Comparison of ENCODE assay signal across 8 cellular contexts in the genomic region with DNA sequence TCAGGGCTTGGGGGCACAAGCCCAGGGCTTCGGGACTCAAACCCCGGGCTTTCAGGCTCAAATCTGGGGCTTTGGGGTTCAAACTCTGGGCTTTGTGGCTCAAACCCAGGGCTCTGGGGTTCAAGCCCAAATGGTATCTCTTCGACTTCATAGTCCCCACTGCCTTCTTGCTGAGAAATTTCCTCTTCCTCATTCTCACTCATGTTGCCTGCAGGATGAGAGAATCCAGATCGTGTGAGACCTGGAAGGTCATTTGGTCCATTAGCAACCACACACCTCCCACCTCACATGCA. TPM values are rescaled to one million over a fixed set of nuclear protein-coding genes. Genes with fewer than 3 reads are reported as not detected.
DNase-seq lines count a peak whose midpoint lies in the region; ATAC-seq and TF ChIP-seq lines count a peak whose summit lies in the region.

No MANE protein-coding gene starts in this region.

- H3K36me3 ChIP-seq in right atrium auricular region, result no peaks in the 10 kb centered on the region
- H3K36me3 ChIP-seq in mammary epithelial cell (ENCODE audit: insufficient read depth, low read length), result no peaks in the 10 kb centered on the region

- CTCF ChIA-PET in mammary epithelial cell (lab: Charles Lee; ENCODE audit: low non-redundant PET), result no interaction called here

- peak overlapping the region; percentile 72 to 97 for H3K4me3 ChIP-seq in right atrium auricular region
- peak overlapping the region; percentile 65 to 90 (median 68) for H3K4me3 ChIP-seq in mammary epithelial cell (replicated peaks in 1 of 3; ENCODE audit: insufficient read depth in 1 of 3, low read depth in 2 of 3, low read length in 3 of 3)
- H3K4me3 ChIP-seq in mononuclear cell (ENCODE audit: low read length), result peak overlapping the region; percentile 74

- BruUV-seq in mammary epithelial cell (replicated peaks; lab: Mats Ljungman, UMichigan), result TSS peak; percentile 51

- 50% methylated on average over 3 of the region's 4 CpGs for WGBS in mammary epithelial cell (ENCODE audit: low coverage, missing lambda C conversion rate)

- H3K9me3 ChIP-seq in right atrium auricular region (no peaks in the 10 kb centered on the region), mammary epithelial cell (replicated peaks; ENCODE audit: insufficient read depth, low read length) (no peaks in the 10 kb centered on the region), mononuclear cell (ENCODE audit: low read depth, low read length) (no peaks in the 10 kb centered on the region)

- H2AFZ ChIP-seq in mammary epithelial cell (ENCODE audit: low read depth, low read length), result peak overlapping the region; percentile 70

- H4K20me1 ChIP-seq in mammary epithelial cell (ENCODE audit: insufficient read depth, low read length), result no peaks in the 10 kb centered on the region

- H3K27me3 ChIP-seq in right atrium auricular region (no peaks in the 10 kb centered on the region), mammary epithelial cell (ENCODE audit: insufficient read depth, low read length) (no peaks in the 10 kb centered on the region), mononuclear cell (ENCODE audit: insufficient read depth, low read length) (no peaks in the 10 kb centered on the region)

- no peak for DNase-seq in right atrium auricular region (ENCODE audit: low spot score)
- DNase-seq in Right ventricle myocardium superior, result no peak
- no peak for DNase-seq in mammary epithelial cell
- no peak for DNase-seq in NCI-H226

- H3K27ac ChIP-seq in right atrium auricular region (peak overlapping the region; percentile 99), mammary epithelial cell (ENCODE audit: insufficient read depth, low read depth, low read length) (peak overlapping the region; percentile 7)

- peaks cover 4% of the 10 kb centered on the region for H3K79me2 ChIP-seq in mammary epithelial cell (ENCODE audit: insufficient read depth, low read length)

- peak overlapping the region; percentile 43 for H3K9ac ChIP-seq in mammary epithelial cell (ENCODE audit: insufficient read depth, low read length)

- dilution Hi-C loops in mammary epithelial cell (cut with HindIII; ENCODE audit: low sequenced_read_pairs), result no loop called here

- ATAC-seq in Right ventricle myocardium superior (ENCODE audit: poor library complexity) (no peak), GM18870 (IDR thresholded peaks at IDR 0.05; ENCODE audit: unreplicated experiment) (no peak), GM21528 (IDR thresholded peaks at IDR 0.05; ENCODE audit: low FRiP score, unreplicated experiment) (no peak), GM18873 (IDR thresholded peaks at IDR 0.05; ENCODE audit: low FRiP score, unreplicated experiment) (no peak)

- TF ChIP-seq CTCF in right atrium auricular region (IDR thresholded peaks at IDR 0.05) (no peak), mammary epithelial cell (conservative IDR thresholded peaks at IDR 0.05 in 1 of 2, IDR thresholded peaks at IDR 0.05 in 1 of 2; ENCODE audit: extremely low read depth in 1 of 2, insufficient read depth in 1 of 2, low read depth in 1 of 2, low read length in 2 of 2) (no peak)

- in situ Hi-C loops in mammary epithelial cell (cut with MboI; ENCODE audit: low sequenced_read_pairs in 2 of 2), result no loop called here

- H3K4me1 ChIP-seq in right atrium auricular region (peaks cover 0 to 37% of the 10 kb centered on the region in 2 donors), mammary epithelial cell (ENCODE audit: insufficient read depth, low read length) (peaks cover 18% of the 10 kb centered on the region), mononuclear cell (ENCODE audit: insufficient read depth, low read length) (peaks cover 27% of the 10 kb centered on the region)

- peak overlapping the region; percentile 82 for H3K4me2 ChIP-seq in mammary epithelial cell (ENCODE audit: insufficient read depth, low read depth, low read length)

- intact Hi-C loops in Right ventricle myocardium superior (cut with DNase I), result loop anchor here (5.0 to 10.0 kb wide), 2 partner anchors 47 to 81 kb away; partner anchors contain the start of genes SEPHS2 and ZNF688
- intact Hi-C loops in mammary epithelial cell (cut with micrococcal nuclease), result loop anchor here (2.0 kb wide), 2 partner anchors 35 to 73 kb away; no protein-coding TSS in a partner anchor

RNA-seq across cellular contexts. Expression of gene ZNF768, which starts 0.6 kb away (rescaled TPM):
- total RNA-seq in right atrium auricular region (10 to 100 TPM; 41.1 to 51.4 TPM), Right ventricle myocardium superior (71.7 TPM), mammary epithelial cell (10 to 100 TPM; 30.5 to 40.7 TPM), mononuclear cell (5.7 TPM)
- polyA plus RNA-seq in mammary epithelial cell, result 18.5 TPM
- 13.4 TPM for polyA minus RNA-seq in mammary epithelial cell

RNA-seq across cellular contexts. Expression of gene ZNF747, which starts 8.9 kb away (rescaled TPM):
- total RNA-seq in right atrium auricular region (10 to 100 TPM; 13.3 to 16.2 TPM), Right ventricle myocardium superior (8.0 TPM), mammary epithelial cell (10 to 100 TPM in 1 of 2 donors, 1 to 10 TPM in 1; 6.7 to 11.0 TPM), mononuclear cell (6.0 TPM)
- polyA plus RNA-seq in mammary epithelial cell, result 4.8 TPM
- 6.8 TPM for polyA minus RNA-seq in mammary epithelial cell

RNA-seq across cellular contexts. Expression of gene ZNF764, which starts 32.4 kb away (rescaled TPM):
- total RNA-seq in right atrium auricular region (10 to 100 TPM; 12.0 to 16.9 TPM), Right ventricle myocardium superior (8.0 TPM), mammary epithelial cell (1 to 10 TPM; 5.5 to 6.6 TPM), mononuclear cell (10.5 TPM)
- polyA plus RNA-seq in mammary epithelial cell, result 2.8 TPM
- not detected for polyA minus RNA-seq in mammary epithelial cell

RNA-seq across cellular contexts. Expression of gene ZNF688, which starts 45.7 kb away (rescaled TPM):
- total RNA-seq in right atrium auricular region, result 10 to 100 TPM in 1 of 2 donors, 1 to 10 TPM in 1; 9.6 to 13.5 TPM
- total RNA-seq in Right ventricle myocardium superior, result 12.2 TPM
- 10 to 100 TPM in 1 of 2 donors, 1 to 10 TPM in 1; 6.2 to 10.6 TPM for total RNA-seq in mammary epithelial cell
- polyA plus RNA-seq in mammary epithelial cell, result 3.4 TPM
- 9.4 TPM for polyA minus RNA-seq in mammary epithelial cell
- 9.4 TPM for total RNA-seq in mononuclear cell

RNA-seq across cellular contexts. Expression of gene ITGAL, which starts 53.2 kb away (rescaled TPM):
- total RNA-seq in right atrium auricular region (1 to 10 TPM; 2.0 to 2.6 TPM), Right ventricle myocardium superior (1.5 TPM), mammary epithelial cell (not detected), mononuclear cell (150 TPM)
- not detected for polyA plus RNA-seq in mammary epithelial cell
- polyA minus RNA-seq in mammary epithelial cell, result not detected
